8 cellular contexts compared by ENCODE assay signal in the genomic region with DNA sequence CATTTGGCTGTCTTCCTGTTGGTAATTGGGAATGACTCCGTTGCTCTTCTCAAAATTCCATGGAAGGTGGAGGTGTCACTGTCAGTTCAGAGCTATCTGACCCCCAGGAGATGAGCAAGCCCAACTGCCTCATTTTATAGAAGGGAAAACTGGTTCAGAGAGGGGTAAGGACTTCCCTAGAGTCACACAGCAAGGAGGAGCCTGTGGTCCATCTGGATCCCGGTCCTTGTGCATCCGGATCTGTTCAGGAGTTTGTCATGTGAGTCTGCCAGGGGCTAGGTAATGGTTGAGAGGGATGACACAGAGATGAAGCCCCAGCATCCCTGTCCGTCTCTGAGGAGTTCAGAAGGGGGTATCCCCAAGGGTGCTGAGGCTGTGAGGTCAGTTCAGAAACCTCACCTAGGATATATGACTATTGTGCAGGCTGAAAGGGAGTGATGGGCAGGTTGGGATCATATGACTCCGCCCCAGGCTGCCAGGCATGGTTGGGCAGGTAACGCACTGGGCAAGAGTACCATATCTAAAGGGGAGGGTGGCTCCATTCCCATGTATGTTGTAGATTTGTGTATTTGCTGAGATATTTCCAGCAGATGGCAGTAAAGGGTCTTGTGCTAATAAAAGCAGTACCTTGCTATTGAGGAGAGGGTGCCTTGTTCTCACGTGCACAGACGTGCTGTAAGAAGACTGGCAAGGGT. TPM values are rescaled to one million over a fixed set of nuclear protein-coding genes. Genes with fewer than 3 reads are reported as not detected.
DNase-seq lines count a peak whose midpoint lies in the region; ATAC-seq, FAIRE-seq and TF ChIP-seq lines count a peak whose summit lies in the region.

No MANE protein-coding gene starts in this region.

- no peak for TF ChIP-seq POLR2A in endothelial cell of umbilical vein (IDR thresholded peaks at IDR 0.05; ENCODE audit: low read depth, low read length)

- H3K27me3 Mint-ChIP-seq in nephron progenitor cell (ENCODE audit: low read depth, poor library complexity): peaks cover 2% of the 10 kb centered on the region

- H3K36me3 ChIP-seq in DOHH2 (ENCODE audit: control insufficient read depth, low read length) (no peaks in the 10 kb centered on the region), endothelial cell of umbilical vein (ENCODE audit: control insufficient read depth in 2 of 2, extremely low read depth in 1 of 2, insufficient read depth in 2 of 2, low read length in 2 of 2) (no peaks in the 10 kb centered on the region)

- no peak overlapping the region for H3K4me2 ChIP-seq in DOHH2 (ENCODE audit: low read length)
- no peak overlapping the region for H3K4me2 ChIP-seq in endothelial cell of umbilical vein (ENCODE audit: insufficient read depth, low read length)

- H4K20me1 ChIP-seq in DOHH2 (ENCODE audit: control insufficient read depth, insufficient read depth, low read depth, low read length) (no peaks in the 10 kb centered on the region), endothelial cell of umbilical vein (replicated peaks; ENCODE audit: control insufficient read depth, extremely low read depth, insufficient read depth, low read length) (no peaks in the 10 kb centered on the region)

- H3K9me2 ChIP-seq in DOHH2 (replicated peaks; ENCODE audit: control insufficient read depth, low read length): no peaks in the 10 kb centered on the region

- no peak overlapping the region for H3K4me3 ChIP-seq in DOHH2 (ENCODE audit: low read length)
- H3K4me3 ChIP-seq in endothelial cell of umbilical vein (replicated peaks in 1 of 3; ENCODE audit: insufficient read depth in 1 of 3, low read depth in 1 of 3, low read length in 3 of 3): no peak overlapping the region

- peaks cover 12% of the 10 kb centered on the region for H3K4me1 Mint-ChIP-seq in nephron progenitor cell

- no peaks in the 10 kb centered on the region for H3F3A ChIP-seq in DOHH2 (ENCODE audit: control insufficient read depth, insufficient read depth)

- no peaks in the 10 kb centered on the region for H3K9me1 ChIP-seq in endothelial cell of umbilical vein (replicated peaks; ENCODE audit: control insufficient read depth, extremely low read depth, insufficient read depth, low read length)

- no peak overlapping the region for H3K27ac ChIP-seq in DOHH2 (ENCODE audit: low read depth, low read length)
- H3K27ac ChIP-seq in endothelial cell of umbilical vein (ENCODE audit: insufficient read depth, low read depth, low read length): no peak overlapping the region

- H3K79me2 ChIP-seq in DOHH2 (ENCODE audit: control insufficient read depth, low read length): no peaks in the 10 kb centered on the region
- no peaks in the 10 kb centered on the region for H3K79me2 ChIP-seq in endothelial cell of umbilical vein (ENCODE audit: control insufficient read depth, insufficient read depth, low read length)

- no TSS peak for BruUV-seq in endothelial cell of umbilical vein (replicated peaks; lab: Mats Ljungman, UMichigan)

- H3K36me3 Mint-ChIP-seq in nephron progenitor cell (ENCODE audit: low read depth): peaks cover 23% of the 10 kb centered on the region

- POLR2A ChIA-PET in endothelial cell of umbilical vein (lab: Charles Lee): no interaction called here

- dilution Hi-C loops in endothelial cell of umbilical vein (cut with MboI; ENCODE audit: extremely low pct_ligation_motif_present, low sequenced_read_pairs): no loop called here

- ATAC-seq in HG03521 (IDR thresholded peaks at IDR 0.05; ENCODE audit: unreplicated experiment) (no peak), GM19328 (IDR thresholded peaks at IDR 0.05; ENCODE audit: unreplicated experiment) (no peak)

- no peaks in the 10 kb centered on the region for H3K4me1 ChIP-seq in DOHH2 (ENCODE audit: control insufficient read depth, low read length)
- H3K4me1 ChIP-seq in endothelial cell of umbilical vein (ENCODE audit: control insufficient read depth, extremely low read depth, insufficient read depth, low read length): no peaks in the 10 kb centered on the region

- no peaks in the 10 kb centered on the region for H3K9me3 Mint-ChIP-seq in nephron progenitor cell

- H3K27me3 ChIP-seq in DOHH2 (ENCODE audit: control insufficient read depth, low read length) (peaks cover 12% of the 10 kb centered on the region), endothelial cell of umbilical vein (ENCODE audit: control insufficient read depth in 2 of 2, insufficient read depth in 2 of 2, low read length in 2 of 2) (no peaks in the 10 kb centered on the region)

- DNase-seq in Kasumi-1 (lab: John Stamatoyannopoulos, UW) (peak; percentile 82 to 97), RPMI7951 (ENCODE audit: low read depth) (peak; percentile 44), endothelial cell of umbilical vein (ENCODE audit: low read depth, low spot score) (peak; percentile 53), nephron progenitor cell (no peak), HK-2 (ENCODE audit: unreplicated experiment) (no peak)

- CTCF ChIA-PET in endothelial cell of umbilical vein (lab: Charles Lee): no interaction called here

- no peak overlapping the region for H3K9ac ChIP-seq in endothelial cell of umbilical vein (replicated peaks; ENCODE audit: extremely low read depth, insufficient read depth, low read length)

- TF ChIP-seq CTCF in DOHH2 (IDR thresholded peaks at IDR 0.05; ENCODE audit: low read depth, low read length, poor library complexity, severe bottlenecking) (peak; percentile 61), endothelial cell of umbilical vein (IDR thresholded peaks at IDR 0.05; ENCODE audit: extremely low read depth in 1 of 2, insufficient read depth in 1 of 2, low read depth in 1 of 2, low read length in 2 of 2) (peak; percentile 48 to 52), nephron progenitor cell (IDR thresholded peaks at IDR 0.05) (peak; percentile 47)

- H2AFZ ChIP-seq in endothelial cell of umbilical vein (ENCODE audit: low read depth, low read length): no peak overlapping the region

- peak; percentile 78 for FAIRE-seq in endothelial cell of umbilical vein (lab: Jason Lieb, UNC)

- H3K4me3 Mint-ChIP-seq in nephron progenitor cell: no peak overlapping the region

- no peak overlapping the region for H3K27ac Mint-ChIP-seq in nephron progenitor cell

- H3K9me3 ChIP-seq in DOHH2 (ENCODE audit: control insufficient read depth, insufficient read depth, low read length) (no peaks in the 10 kb centered on the region), endothelial cell of umbilical vein (replicated peaks; ENCODE audit: control insufficient read depth, insufficient read depth, low read length) (no peaks in the 10 kb centered on the region)

- intact Hi-C loops in endothelial cell of umbilical vein (cut with micrococcal nuclease): no loop called here

TF ChIP-seq in endothelial cell of umbilical vein, 7 proteins besides CTCF, POLR2A, EP300 and RAD21:
- no peak for TF ChIP-seq MYC (IDR thresholded peaks at IDR 0.05; ENCODE audit: low read depth, low read length)
- no peak for TF ChIP-seq JUN (IDR thresholded peaks at IDR 0.05; ENCODE audit: borderline replicate concordance, insufficient read depth, insufficient read length, low read depth)
- no peak for TF ChIP-seq EZH2 (IDR thresholded peaks at IDR 0.05; ENCODE audit: borderline replicate concordance, low read depth, low read length, severe bottlenecking)
- TF ChIP-seq FOS (IDR thresholded peaks at IDR 0.05; ENCODE audit: borderline replicate concordance, insufficient read depth, low read length): no peak
- TF ChIP-seq POLR2AphosphoS5 (IDR thresholded peaks at IDR 0.05; ENCODE audit: insufficient read depth, low read depth, low read length): no peak
- TF ChIP-seq, protein P1, sequence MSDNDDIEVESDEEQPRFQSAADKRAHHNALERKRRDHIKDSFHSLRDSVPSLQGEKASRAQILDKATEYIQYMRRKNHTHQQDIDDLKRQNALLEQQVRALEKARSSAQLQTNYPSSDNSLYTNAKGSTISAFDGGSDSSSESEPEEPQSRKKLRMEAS (IDR thresholded peaks at IDR 0.05; ENCODE audit: insufficient read depth, insufficient read length): no peak
- TF ChIP-seq GATA2 (IDR thresholded peaks at IDR 0.05; ENCODE audit: insufficient read depth, insufficient read length, low read depth, low read length): no peak
TF ChIP-seq in endothelial cell of umbilical vein: peak in this region for 0.

RNA-seq across cellular contexts. Expression of gene SLC29A3, which starts 16.0 kb away (rescaled TPM):
- 0.39 and 1.2 TPM in 2 replicates for total RNA-seq in RPMI7951 (2014; rRNA removed; shearing (Covaris generic))
- 3.5 and 5.0 TPM in 2 replicates for total RNA-seq in endothelial cell of umbilical vein
- polyA plus RNA-seq in endothelial cell of umbilical vein: 8.7 and 9.1 TPM in 2 replicates
- 4.0 and 4.3 TPM in 2 replicates for polyA plus RNA-seq in endothelial cell of umbilical vein (2011; cell fraction: cytosol; rRNA removed)
- 2.5 and 3.3 TPM in 2 replicates for polyA plus RNA-seq in endothelial cell of umbilical vein (2011; cell fraction: nucleus; rRNA removed)
- polyA plus RNA-seq in endothelial cell of umbilical vein (2012): 7.0 and 8.4 TPM in 2 replicates
- polyA minus RNA-seq in endothelial cell of umbilical vein: 6.4 and 6.9 TPM in 2 replicates
- 5.1 TPM for polyA minus RNA-seq in endothelial cell of umbilical vein (2011; cell fraction: cytosol; rRNA and poly(A)+ RNA removed)
- polyA minus RNA-seq in endothelial cell of umbilical vein (2011; cell fraction: nucleus; rRNA and poly(A)+ RNA removed): 2.4 and 2.7 TPM in 2 replicates

Comparison
In these comparisons a context has a peak if more than half of its experiments do, and no peak if none do; other contexts are left out.
1. DNase-seq: peak in Kasumi-1 (2 of 2), RPMI7951 (single experiment) and endothelial cell of umbilical vein (single experiment); none in nephron progenitor cell (single experiment) and HK-2 (single experiment).
2. Peak in every context shown above with its lines, with median percentiles within 50 percentile points of each other: CTCF ChIP-seq.